9 cellular contexts compared by ENCODE assay signal in genomic region chr11:9726313-9727022, GRCh38.
DNase-seq lines count a peak whose midpoint lies in the region; ATAC-seq and TF ChIP-seq lines count a peak whose summit lies in the region.
"Had no signal": no experiment of that assay in that cellular context is flagged by ENCODE, and none has a peak within 500 bp of the region (broad histone marks: within the 10 kb centered on the region; RNA-seq: fewer than 3 reads in every experiment).

No MANE protein-coding gene starts in this region.

- CTCF ChIA-PET in activated CD8-positive, alpha-beta T cell treated with anti-CD3 and anti-CD28 coated beads, Interleukin-2, amount 10 ng/mL, durations not matched to agents 7 days and 5 days (lab: Charles Lee): interaction anchor here (1.3 to 2.1 kb wide), 4 partner anchors 11 to 114 kb away, joined by 4 to 9 read pairs (median 4); no protein-coding TSS in a partner anchor
- CTCF ChIA-PET in activated naive CD4-positive, alpha-beta T cell treated with anti-CD3 and anti-CD28 coated beads, Interleukin-2, amount 10 ng/mL, durations not matched to agents 7 days and 5 days (lab: Charles Lee): interaction anchor here (0.9 to 1.8 kb wide), 4 partner anchors 9 to 220 kb away, joined by 3 to 9 read pairs (median 4); no protein-coding TSS in a partner anchor

- H3K27ac Mint-ChIP-seq in activated CD8-positive, alpha-beta T cell treated with anti-CD3 and anti-CD28 coated beads, Interleukin-2, amount 10 ng/mL, durations not matched to agents 7 days and 5 days: no peak overlapping the region
- no peak overlapping the region for H3K27ac Mint-ChIP-seq in activated naive CD4-positive, alpha-beta T cell treated with anti-CD3 and anti-CD28 coated beads, Interleukin-2, amount 10 ng/mL, durations not matched to agents 7 days and 5 days

- H3K4me3 Mint-ChIP-seq in activated CD8-positive, alpha-beta T cell treated with anti-CD3 and anti-CD28 coated beads, Interleukin-2, amount 10 ng/mL, durations not matched to agents 7 days and 5 days: no peak overlapping the region
- no peak overlapping the region for H3K4me3 Mint-ChIP-seq in activated naive CD4-positive, alpha-beta T cell treated with anti-CD3 and anti-CD28 coated beads, Interleukin-2, amount 10 ng/mL, durations not matched to agents 7 days and 5 days

- H3K4me3 ChIP-seq in fibroblast of mammary gland (ENCODE audit: control insufficient read depth, low read depth, low read length): no peak overlapping the region

- DNase-seq in A172 (ENCODE audit: low spot score) (peak; percentile 65), NCI-H226 (peak; percentile 49), fibroblast of mammary gland (ENCODE audit: low read depth) (peak; percentile 76), NOMO-1 treated with DMSO at 0.1 percent for 48 hours (lab: John Stamatoyannopoulos, UW; ENCODE audit: unreplicated experiment) (no peak)
- no peak for DNase-seq in activated CD8-positive, alpha-beta T cell treated with anti-CD3 and anti-CD28 coated beads, Interleukin-2, amount 10 ng/mL, durations not matched to agents 7 days and 5 days
- DNase-seq in activated naive CD4-positive, alpha-beta T cell treated with anti-CD3 and anti-CD28 coated beads, Interleukin-2, amount 10 ng/mL, durations not matched to agents 7 days and 5 days: no peak
- DNase-seq in stimulated activated CD4-positive, alpha-beta T cell treated with anti-CD3 and anti-CD28 coated beads, Interleukin-2, amount 100 ng/mL, for 24 hours: no peak
- DNase-seq: activated CD4-positive, alpha-beta T cell treated with anti-CD3 and anti-CD28 coated beads, Interleukin-2, amount 50 U/mL, for 4 hours had no signal

- no peak for TF ChIP-seq CTCF in fibroblast of mammary gland (conservative IDR thresholded peaks at IDR 0.05; ENCODE audit: control insufficient read depth, insufficient read depth, low read depth, low read length)

- H3K9me3 Mint-ChIP-seq in activated CD8-positive, alpha-beta T cell treated with anti-CD3 and anti-CD28 coated beads, Interleukin-2, amount 10 ng/mL, durations not matched to agents 7 days and 5 days (ENCODE audit: insufficient read depth): no peaks in the 10 kb centered on the region
- H3K9me3 Mint-ChIP-seq in activated naive CD4-positive, alpha-beta T cell treated with anti-CD3 and anti-CD28 coated beads, Interleukin-2, amount 10 ng/mL, durations not matched to agents 7 days and 5 days: no peaks in the 10 kb centered on the region

- peak; percentile 47 for ATAC-seq in GM19463 (IDR thresholded peaks at IDR 0.05; ENCODE audit: unreplicated experiment)
- no peak for ATAC-seq in activated CD8-positive, alpha-beta T cell treated with anti-CD3 and anti-CD28 coated beads, Interleukin-2, amount 10 ng/mL, durations not matched to agents 7 days and 5 days

- no peaks in the 10 kb centered on the region for H3K27me3 Mint-ChIP-seq in activated CD8-positive, alpha-beta T cell treated with anti-CD3 and anti-CD28 coated beads, Interleukin-2, amount 10 ng/mL, durations not matched to agents 7 days and 5 days (ENCODE audit: low read depth)
- no peaks in the 10 kb centered on the region for H3K27me3 Mint-ChIP-seq in activated naive CD4-positive, alpha-beta T cell treated with anti-CD3 and anti-CD28 coated beads, Interleukin-2, amount 10 ng/mL, durations not matched to agents 7 days and 5 days

- H3K36me3 Mint-ChIP-seq in activated CD8-positive, alpha-beta T cell treated with anti-CD3 and anti-CD28 coated beads, Interleukin-2, amount 10 ng/mL, durations not matched to agents 7 days and 5 days (ENCODE audit: low read depth): peaks cover 4% of the 10 kb centered on the region
- no peaks in the 10 kb centered on the region for H3K36me3 Mint-ChIP-seq in activated naive CD4-positive, alpha-beta T cell treated with anti-CD3 and anti-CD28 coated beads, Interleukin-2, amount 10 ng/mL, durations not matched to agents 7 days and 5 days

- POLR2A ChIA-PET in activated CD8-positive, alpha-beta T cell treated with anti-CD3 and anti-CD28 coated beads, Interleukin-2, amount 10 ng/mL, durations not matched to agents 7 days and 5 days (lab: Charles Lee): interaction anchor here (0.6 kb wide), 2 partner anchors 12 to 80 kb away, joined by 3 read pairs; no protein-coding TSS in a partner anchor

- H3K4me1 Mint-ChIP-seq in activated CD8-positive, alpha-beta T cell treated with anti-CD3 and anti-CD28 coated beads, Interleukin-2, amount 10 ng/mL, durations not matched to agents 7 days and 5 days (ENCODE audit: low read depth): peaks cover 6% of the 10 kb centered on the region
- H3K4me1 Mint-ChIP-seq in activated naive CD4-positive, alpha-beta T cell treated with anti-CD3 and anti-CD28 coated beads, Interleukin-2, amount 10 ng/mL, durations not matched to agents 7 days and 5 days: peaks cover 3% of the 10 kb centered on the region

Comparison
In these comparisons a context has a peak if more than half of its experiments do, and no peak if none do; other contexts are left out.
1. DNase-seq: peak in A172 (single experiment), NCI-H226 (single experiment) and fibroblast of mammary gland (single experiment); none in NOMO-1 treated with DMSO at 0.1 percent for 48 hours (single experiment), activated CD8-positive, alpha-beta T cell treated with anti-CD3 and anti-CD28 coated beads, Interleukin-2, amount 10 ng/mL, durations not matched to agents 7 days and 5 days (single experiment), activated naive CD4-positive, alpha-beta T cell treated with anti-CD3 and anti-CD28 coated beads, Interleukin-2, amount 10 ng/mL, durations not matched to agents 7 days and 5 days (single experiment) and stimulated activated CD4-positive, alpha-beta T cell treated with anti-CD3 and anti-CD28 coated beads, Interleukin-2, amount 100 ng/mL, for 24 hours (0 of 2).